In genomic region chr11:118263109-118263508, GRCh38 we compare ENCODE assay signal across 15 cellular contexts. TPM values are rescaled to one million over a fixed set of nuclear protein-coding genes. Genes with fewer than 3 reads are reported as not detected.
DNase-seq lines count a peak whose midpoint lies in the region; ATAC-seq and TF ChIP-seq lines count a peak whose summit lies in the region.
"Had no signal": no experiment of that assay in that cellular context is flagged by ENCODE, and none has a peak within 500 bp of the region (broad histone marks: within the 10 kb centered on the region; RNA-seq: fewer than 3 reads in every experiment).

No MANE protein-coding gene starts in this region.

- H3K36me3 ChIP-seq in HCT116 (ENCODE audit: control insufficient read depth in 1 of 2, insufficient read depth in 2 of 2, low read length in 2 of 2), result peaks cover 0 to 2% of the 10 kb centered on the region in 2 experiments; a peak in 1 of 4 replicates
- peaks cover 48% of the 10 kb centered on the region for H3K36me3 ChIP-seq in RWPE2 (ENCODE audit: low read depth)
- peaks cover 0 to 49% (median 0%) of the 10 kb centered on the region in 3 donors for H3K36me3 ChIP-seq in esophagus squamous epithelium
- H3K36me3 ChIP-seq in psoas muscle (ENCODE audit: insufficient read depth in 1 of 2, low read depth in 1 of 2), result no peaks in the 10 kb centered on the region
- H3K36me3 ChIP-seq: MG63, SJSA1 had no signal

- H3K4me1 ChIP-seq in HCT116 (ENCODE audit: control insufficient read depth in 1 of 2, insufficient read depth in 2 of 2, low read length in 2 of 2) (peaks cover 14 to 33% of the 10 kb centered on the region in 2 experiments; a peak in 3 of 4 replicates), RWPE2 (ENCODE audit: insufficient read depth, poor library complexity, severe bottlenecking) (peaks cover 44% of the 10 kb centered on the region), esophagus squamous epithelium (peaks cover 0 to 87% (median 14%) of the 10 kb centered on the region in 3 donors), psoas muscle (no peaks in the 10 kb centered on the region)
- H3K4me1 ChIP-seq: SJSA1 had no signal

- no peak for TF ChIP-seq CTCF in HCT116 (IDR thresholded peaks at IDR 0.05 in 2 of 3, conservative IDR thresholded peaks at IDR 0.05 in 1 of 3; ENCODE audit: borderline replicate concordance in 1 of 3, insufficient read depth in 1 of 3, low read depth in 2 of 3, low read length in 2 of 3)
- TF ChIP-seq CTCF in RWPE2 (IDR thresholded peaks at IDR 0.05; ENCODE audit: poor library complexity, severe bottlenecking), result no peak
- no peak for TF ChIP-seq CTCF in esophagus squamous epithelium (IDR thresholded peaks at IDR 0.05)
- no peak for TF ChIP-seq CTCF in psoas muscle (IDR thresholded peaks at IDR 0.05)

- WGBS in esophagus squamous epithelium, 2 donors, result 36 to 37% methylated on average over 4 of the region's 4 CpGs
- 81 to 90% (median 84%) methylated on average over 4 of the region's 4 CpGs for WGBS in psoas muscle, 3 donors

- no peak for TF ChIP-seq POLR2A in HCT116 (IDR thresholded peaks at IDR 0.05; ENCODE audit: borderline replicate concordance, extremely low read depth, insufficient read depth, insufficient read length)
- no peak for TF ChIP-seq POLR2A in esophagus squamous epithelium (IDR thresholded peaks at IDR 0.05)

- no peak for TF ChIP-seq RAD21 in HCT116 (IDR thresholded peaks at IDR 0.05; ENCODE audit: low read depth)

- H2AFZ ChIP-seq in HCT116 (ENCODE audit: low read depth, low read length, poor library complexity, severe bottlenecking), result no peak overlapping the region

- RAD21 ChIA-PET in HCT116 (lab: Charles Lee; ENCODE audit: low non-redundant PET in 1 of 2, low total read pairs in 2 of 2, uncharacterized antibody in 2 of 2, unreplicated experiment in 2 of 2), result no interaction called here

- H3K27ac ChIP-seq in HCT116 (ENCODE audit: low read depth, low read length) (peak overlapping the region; percentile 66; the same call in 1 of the 2 replicates), RWPE2 (ENCODE audit: poor library complexity, severe bottlenecking) (peak overlapping the region; percentile 92), esophagus squamous epithelium (peak overlapping the region; percentile 89 to 94 (median 90)), psoas muscle (no peak overlapping the region)
- H3K27ac ChIP-seq: SJSA1 had no signal

- no peak for DNase-seq in HCT116 (ENCODE audit: low read depth, low spot score)
- DNase-seq in RWPE2 (ENCODE audit: low spot score), result no peak
- DNase-seq in esophagus squamous epithelium (lab: John Stamatoyannopoulos, UW), result no peak
- no peak for DNase-seq in psoas muscle
- no peak for DNase-seq in middle frontal gyrus (ENCODE audit: extremely low spot score, low spot score)
- no peak for DNase-seq in stimulated activated CD4-positive, alpha-beta T cell treated with anti-CD3 and anti-CD28 coated beads, Interleukin-4, amount 100 ng/mL, for 4 hours
- DNase-seq in AG08396 (ENCODE audit: low spot score), result no peak
- DNase-seq: activated CD4-positive, CD25-positive, alpha-beta regulatory T cell; amniotic stem cell; effector CD4-positive, alpha-beta T cell; hippocampal formation; MG63; stimulated activated CD4-positive, alpha-beta T cell treated with anti-CD3 and anti-CD28 coated beads, Interleukin-12 subunit alpha, Interleukin-12 subunit beta, amount 100 ng/mL, for 4 hours had no signal

- H3K27me3 ChIP-seq in HCT116 (ENCODE audit: insufficient read depth, low read length) (no peaks in the 10 kb centered on the region), RWPE2 (ENCODE audit: insufficient read depth, poor library complexity, severe bottlenecking) (no peaks in the 10 kb centered on the region), esophagus squamous epithelium (peaks cover 0 to 31% (median 0%) of the 10 kb centered on the region in 4 donors), psoas muscle (ENCODE audit: insufficient read depth in 3 of 3, low read length in 2 of 3) (peaks cover 4 to 50% (median 4%) of the 10 kb centered on the region in 3 donors)
- H3K27me3 ChIP-seq: MG63 had no signal

- H4K20me1 ChIP-seq in HCT116 (ENCODE audit: insufficient read depth), result no peaks in the 10 kb centered on the region

- H3K4me2 ChIP-seq in HCT116 (ENCODE audit: low read length), result peak overlapping the region; percentile 74

- intact Hi-C loops in HCT116 (cut with micrococcal nuclease), result no loop called here
- intact Hi-C loops in esophagus squamous epithelium (cut with DNase I), result no loop called here
- intact Hi-C loops in psoas muscle (cut with DNase I), result loop anchor here in 1 of 2 donors (5.0 kb wide), 1 partner anchor 51 kb away; no protein-coding TSS in a partner anchor

- no peaks in the 10 kb centered on the region for H3K79me2 ChIP-seq in HCT116 (ENCODE audit: insufficient read depth, low read length)

- H3K9me2 ChIP-seq in HCT116 (ENCODE audit: insufficient read depth), result no peaks in the 10 kb centered on the region

- H3K4me3 ChIP-seq in HCT116 (replicated peaks in 1 of 2; ENCODE audit: low read depth in 1 of 2, low read length in 2 of 2) (peak overlapping the region; percentile 59 to 64), RWPE2 (ENCODE audit: severe bottlenecking) (peak overlapping the region; percentile 63), esophagus squamous epithelium (peak overlapping the region; percentile 48 to 73 (median 64)), psoas muscle (peak overlapping the region; percentile 55)
- H3K4me3 ChIP-seq: MG63, SJSA1 had no signal

- peak overlapping the region; percentile 64 for H3K9ac ChIP-seq in HCT116 (ENCODE audit: low read length)

- CTCF ChIA-PET in HCT116 (lab: Charles Lee), result no interaction called here

- H3K9me3 ChIP-seq in HCT116 (ENCODE audit: control insufficient read depth in 1 of 2, insufficient read depth in 1 of 2, low read depth in 1 of 2, low read length in 2 of 2) (no peaks in the 10 kb centered on the region), RWPE2 (ENCODE audit: severe bottlenecking) (no peaks in the 10 kb centered on the region), esophagus squamous epithelium (no peaks in the 10 kb centered on the region), psoas muscle (no peaks in the 10 kb centered on the region)
- H3K9me3 ChIP-seq: MG63, SJSA1 had no signal

- no TSS peak for BruUV-seq in HCT116 (replicated peaks; lab: Mats Ljungman, UMichigan)

- POLR2A ChIA-PET in HCT116 (lab: Charles Lee), result interaction anchor here (1.7 to 2.3 kb wide), 3 partner anchors 8 to 14 kb away, joined by 6 to 10 read pairs (median 8); partner anchors contain the start of gene MPZL3

- ATAC-seq in HCT116 (no peak), RWPE2 (ENCODE audit: low read depth) (no peak), psoas muscle (no peak)

TF ChIP-seq in HCT116, 20 proteins besides CTCF, POLR2A, EP300 and RAD21 (continues in another document):
- TF ChIP-seq SRF (IDR thresholded peaks at IDR 0.05; ENCODE audit: low read depth) (no peak), JUND (IDR thresholded peaks at IDR 0.05) (no peak), REST (IDR thresholded peaks at IDR 0.05; ENCODE audit: low read depth) (no peak), ATF3 (IDR thresholded peaks at IDR 0.05) (no peak)

RNA-seq across cellular contexts. Expression of gene MPZL2, which starts 1.0 kb away (rescaled TPM):
- total RNA-seq in HCT116 (2021; ENCODE audit: unreplicated experiment), result 16.8 TPM
- polyA plus RNA-seq in HCT116 (2012), result 16.3 and 19.4 TPM in 2 replicates
- 100 to 1,000 TPM; 249 to 491 (median 352) TPM for total RNA-seq in esophagus squamous epithelium
- 1 to 10 TPM; 1.1 to 8.1 (median 3.5) TPM for total RNA-seq in psoas muscle
- 1 to 10 TPM; 1.0 to 3.9 (median 2.7) TPM for polyA plus RNA-seq in psoas muscle
- total RNA-seq: myocyte, SJSA1 had no signal

RNA-seq across cellular contexts. Expression of gene MPZL3, which starts 10.9 kb away (rescaled TPM):
- 8.7 TPM for total RNA-seq in HCT116 (2021; ENCODE audit: unreplicated experiment)
- polyA plus RNA-seq in HCT116 (2012), result 4.0 and 4.5 TPM in 2 replicates
- 10 to 100 TPM; 17.4 to 44.4 (median 32.4) TPM for total RNA-seq in esophagus squamous epithelium
- total RNA-seq in psoas muscle, result under 1 TPM; 0.22 to 0.97 (median 0.49) TPM
- polyA plus RNA-seq in psoas muscle, result under 1 TPM; 0.07 to 0.16 (median 0.13) TPM
- total RNA-seq: myocyte, SJSA1 had no signal

RNA-seq across cellular contexts. Expression of gene JAML, which starts 38.3 kb away (rescaled TPM):
- total RNA-seq in HCT116 (2021; ENCODE audit: unreplicated experiment), result 0.30 TPM
- not detected in 2 replicates for polyA plus RNA-seq in HCT116 (2012)
- total RNA-seq in esophagus squamous epithelium, result 10 to 100 TPM in 2 of 4 donors, 1 to 10 TPM in 2; 2.2 to 17.9 (median 9.5) TPM
- 1 to 10 TPM in 2 of 4 donors, under 1 TPM in 2; 0.48 to 1.8 (median 1.1) TPM for total RNA-seq in psoas muscle
- polyA plus RNA-seq in psoas muscle, result under 1 TPM; 0.21 to 0.36 (median 0.25) TPM
- total RNA-seq: myocyte, SJSA1 had no signal

RNA-seq across cellular contexts. Expression of gene CD3E, which starts 41.4 kb away (rescaled TPM):
- total RNA-seq in HCT116 (2021; ENCODE audit: unreplicated experiment) (0.79 TPM), esophagus squamous epithelium (1 to 10 TPM; 1.9 to 7.8 (median 3.1) TPM), psoas muscle (1 to 10 TPM in 1 of 4 donors, under 1 TPM in 3; 0.24 to 1.2 (median 0.67) TPM)
- polyA plus RNA-seq in HCT116 (2012), result not detected in 2 replicates
- under 1 TPM; 0.15 to 0.27 (median 0.22) TPM for polyA plus RNA-seq in psoas muscle
- total RNA-seq: myocyte, SJSA1 had no signal

Comparison
In these comparisons a context has a peak if more than half of its experiments do, and no peak if none do; other contexts are left out.
1. RNA of gene MPZL2, which starts 1.0 kb away (total RNA-seq): 249 to 491 TPM in esophagus squamous epithelium; 16.8 TPM in HCT116 (single experiment) and 1.1 to 8.1 TPM in psoas muscle; every median in the first group is over 10 times any median in the second.
2. Peak in every context shown above with its lines, with median percentiles within 50 percentile points of each other: H3K4me3 ChIP-seq.